21 cellular contexts compared by ENCODE assay signal in genomic region chrX:10055430-10055829, GRCh38.
"Had no signal": no experiment of that assay in that cellular context is flagged by ENCODE, and none has a peak within 500 bp of the region (broad histone marks: within the 10 kb centered on the region; RNA-seq: fewer than 3 reads in every experiment).

No MANE protein-coding gene starts in this region.

- H3K36me3 ChIP-seq: MG63, SJSA1 had no signal

- H3K9me3 ChIP-seq: MG63, SJSA1 had no signal

- H3K27me3 ChIP-seq: MG63, SJSA1 had no signal

- H3K4me3 ChIP-seq: MG63, SJSA1, SK-N-MC had no signal

- H3K27ac ChIP-seq: SJSA1, SK-N-MC had no signal

- H3K4me1 ChIP-seq: SJSA1 had no signal

- DNase-seq: IMR-90, Karpas-422, KG1, MG63, NCI-H1092, NCI-H1105 treated with DMSO at 0.1 percent for 48 hours, NCI-H1417 treated with DMSO at 0.1 percent for 48 hours, NCI-H146, NCI-H1694 treated with DMSO at 0.1 percent for 48 hours, NCI-H1930, NCI-H2081, NCI-H2107, NCI-H2227 treated with DMSO at 0.1 percent for 48 hours, NCI-H524, NCI-H526 treated with DMSO at 0.1 percent for 48 hours, NCI-H748 treated with DMSO at 0.1 percent for 48 hours, Right ventricle myocardium superior, RPMI8226, SIG-M5 had no signal
